13 cellular contexts compared by ENCODE assay signal in the genomic region with DNA sequence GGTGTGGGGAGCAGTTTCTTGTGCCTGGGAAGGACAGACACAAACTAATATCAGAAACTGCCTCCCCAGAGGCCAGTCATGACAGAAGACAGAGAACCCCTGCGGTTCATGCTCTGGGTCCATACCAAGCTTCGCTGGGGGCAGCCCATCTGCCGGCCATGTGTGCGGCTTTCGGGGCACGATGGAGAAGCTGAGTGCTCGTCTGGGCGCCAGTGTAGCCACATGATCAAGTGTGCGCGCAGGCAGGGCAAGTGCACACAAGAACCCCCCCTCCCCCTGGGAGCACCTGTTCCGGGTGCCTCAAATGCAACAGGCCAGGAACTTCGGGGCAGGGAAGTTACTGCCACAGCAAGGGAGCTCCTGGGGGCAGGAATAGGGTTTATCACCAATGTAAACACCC. TPM values are rescaled to one million over a fixed set of nuclear protein-coding genes. Genes with fewer than 3 reads are reported as not detected.
DNase-seq lines count a peak whose midpoint lies in the region; ATAC-seq, FAIRE-seq and TF ChIP-seq lines count a peak whose summit lies in the region.
"Had no signal": no experiment of that assay in that cellular context is flagged by ENCODE, and none has a peak within 500 bp of the region (broad histone marks: within the 10 kb centered on the region; RNA-seq: fewer than 3 reads in every experiment).

No MANE protein-coding gene starts in this region.

- intact Hi-C loops in psoas muscle (cut with DNase I) (loop anchor here (2.0 to 10.0 kb wide), 3 partner anchors 408 to 665 kb away; no protein-coding TSS in a partner anchor), HepG2 (cut with micrococcal nuclease; ENCODE audit: unreplicated experiment) (loop anchor here (5.0 kb wide), 1 partner anchor 42 kb away; no protein-coding TSS in a partner anchor)

- no peak overlapping the region for H3K4me3 ChIP-seq in endodermal cell (ENCODE audit: low read length)
- H3K4me3 ChIP-seq in psoas muscle = peak overlapping the region; percentile 95
- H3K4me3 ChIP-seq in HepG2 (replicated peaks in 1 of 3; ENCODE audit: insufficient read depth in 1 of 3, low read depth in 2 of 3, low read length in 3 of 3) = no peak overlapping the region
- no peak overlapping the region for H3K4me3 ChIP-seq in H7 (ENCODE audit: insufficient read depth, low read depth, low read length)
- H3K4me3 ChIP-seq in foreskin fibroblast (ENCODE audit: low read depth in 1 of 2, low read length in 2 of 2) = no peak overlapping the region
- H3K4me3 ChIP-seq: ovary had no signal

- peaks cover 28% of the 10 kb centered on the region for H3K4me1 Mint-ChIP-seq in activated T-cell treated with anti-CD3 and anti-CD28 coated beads, Interleukin-2, amount 50 U/mL, for 4 hours (ENCODE audit: low read depth)
- peaks cover 27% of the 10 kb centered on the region for H3K4me1 Mint-ChIP-seq in WTC11
- peaks cover 15% of the 10 kb centered on the region for H3K4me1 Mint-ChIP-seq in endodermal cell

- H3K36me3 Mint-ChIP-seq in activated T-cell treated with anti-CD3 and anti-CD28 coated beads, Interleukin-2, amount 50 U/mL, for 4 hours (ENCODE audit: insufficient read depth) = no peaks in the 10 kb centered on the region
- no peaks in the 10 kb centered on the region; the same call in 1 of the 2 replicates for H3K36me3 Mint-ChIP-seq in WTC11
- H3K36me3 Mint-ChIP-seq in endodermal cell (ENCODE audit: low read depth) = no peaks in the 10 kb centered on the region

- no peak overlapping the region for H2AFZ ChIP-seq in HepG2 (ENCODE audit: low read length)

- H3K4me2 ChIP-seq in HepG2 (ENCODE audit: low read depth, low read length) = no peak overlapping the region

- H3K4me1 ChIP-seq in endodermal cell (ENCODE audit: control insufficient read depth, insufficient read depth, low read length) (peaks cover 5% of the 10 kb centered on the region), psoas muscle (peaks cover 9% of the 10 kb centered on the region), HepG2 (ENCODE audit: insufficient read depth, low read length) (peaks cover 14% of the 10 kb centered on the region)

- no peak for TF ChIP-seq RAD21 in HepG2 (CRISPR knock-in tag; IDR thresholded peaks at IDR 0.05)

- no peaks in the 10 kb centered on the region for H4K20me1 ChIP-seq in HepG2 (ENCODE audit: insufficient read depth, low read length)

- no peak for FAIRE-seq in HepG2 (lab: Jason Lieb, UNC)

- H3K9ac ChIP-seq in endodermal cell (ENCODE audit: extremely low read depth, low read length, poor library complexity, severe bottlenecking) = no peak overlapping the region
- no peak overlapping the region for H3K9ac ChIP-seq in HepG2 (ENCODE audit: insufficient read depth, low read depth, low read length)

- no peaks in the 10 kb centered on the region for H3K36me3 ChIP-seq in endodermal cell (ENCODE audit: control insufficient read depth, insufficient read depth, low read length)
- peaks cover 0 to 31% of the 10 kb centered on the region in 2 donors for H3K36me3 ChIP-seq in psoas muscle (ENCODE audit: insufficient read depth in 1 of 2, low read depth in 1 of 2)
- H3K36me3 ChIP-seq in HepG2 (replicated peaks in 1 of 2; ENCODE audit: control insufficient read depth in 1 of 2, insufficient read depth in 2 of 2, low read length in 2 of 2) = no peaks in the 10 kb centered on the region
- no peaks in the 10 kb centered on the region for H3K36me3 ChIP-seq in H7 (replicated peaks; ENCODE audit: control insufficient read depth, insufficient read depth, low read length)
- H3K36me3 ChIP-seq: esophagus squamous epithelium, ovary had no signal

- no peak overlapping the region for H3K27ac ChIP-seq in endodermal cell (ENCODE audit: low read depth, low read length)
- no peak overlapping the region for H3K27ac ChIP-seq in psoas muscle
- no peak overlapping the region for H3K27ac ChIP-seq in HepG2 (ENCODE audit: extremely low read length, insufficient read depth, low read length)
- H3K27ac ChIP-seq: ovary had no signal

- 83 to 90% methylated on average over 2 to 12 of the region's 12 CpGs for WGBS in endodermal cell (ENCODE audit: insufficient coverage in 1 of 2, insufficient read length in 1 of 2), 2 experiments
- whole genome bisulfite sequencing in psoas muscle, 3 donors = 78 to 90% (median 79%) methylated on average over 12 of the region's 12 CpGs
- WGBS in HepG2 (ENCODE audit: low lambda C conversion rate) = 89% methylated on average over 7 of the region's 12 CpGs

- ATAC-seq in activated T-cell treated with anti-CD3 and anti-CD28 coated beads, Interleukin-2, amount 50 U/mL, for 4 hours = no peak
- ATAC-seq in WTC11 (no peak), psoas muscle (peak in 1 of 4 donors; percentile 9), HepG2 (no peak)

- CTCF ChIA-PET in WTC11 (lab: Charles Lee) = interaction anchor here (0.7 to 8.6 kb wide), 7 partner anchors 9 to 410 kb away, joined by 4 to 110 read pairs (median 7); no protein-coding TSS in a partner anchor
- CTCF ChIA-PET in HepG2 (lab: Yijun Ruan, JAX; ENCODE audit: low intra/inter-chr PET ratio, low total read pairs) = no interaction called here

- no peaks in the 10 kb centered on the region for H3K79me2 ChIP-seq in HepG2 (ENCODE audit: insufficient read depth, low read length)

- peaks cover 56% of the 10 kb centered on the region for H3K27me3 ChIP-seq in endodermal cell (ENCODE audit: control insufficient read depth, insufficient read depth, low read length, poor library complexity, severe bottlenecking)
- no peaks in the 10 kb centered on the region for H3K27me3 ChIP-seq in psoas muscle (ENCODE audit: insufficient read depth in 3 of 3, low read length in 2 of 3)
- peaks cover 2 to 31% of the 10 kb centered on the region in 2 experiments for H3K27me3 ChIP-seq in HepG2 (ENCODE audit: control insufficient read depth in 1 of 2, insufficient read depth in 2 of 2, low read length in 2 of 2)
- peaks cover 34% of the 10 kb centered on the region for H3K27me3 ChIP-seq in H7 (ENCODE audit: control insufficient read depth, insufficient read depth, low read length)
- H3K27me3 ChIP-seq: ovary had no signal

- H3K4me3 Mint-ChIP-seq in activated T-cell treated with anti-CD3 and anti-CD28 coated beads, Interleukin-2, amount 50 U/mL, for 4 hours = peak overlapping the region; percentile 69
- H3K4me3 Mint-ChIP-seq in WTC11 (peak overlapping the region; percentile 54), endodermal cell (peak overlapping the region; percentile 45)

- TF ChIP-seq EP300 in HepG2 (IDR thresholded peaks at IDR 0.05; ENCODE audit: low read depth in 2 of 2, low read length in 2 of 2) (no peak), HepG2 (CRISPR knock-in tag; IDR thresholded peaks at IDR 0.05; ENCODE audit: borderline replicate concordance) (no peak)

- POLR2A ChIA-PET in WTC11 (lab: Charles Lee) (no interaction called here), HepG2 (lab: Yijun Ruan, JAX) (no interaction called here)

- in situ Hi-C loops in HepG2 (cut with HindIII; ENCODE audit: extremely low pct_ligation_motif_present, low pct_unique_long_range_greater_than_20kb) = loop anchor here (10.0 to 25.0 kb wide), 3 partner anchors 45 to 1078 kb away; partner anchors contain the start of gene LRRC28

- no peak overlapping the region for H3K27ac Mint-ChIP-seq in WTC11
- H3K27ac Mint-ChIP-seq in endodermal cell = no peak overlapping the region

- no peak for DNase-seq in activated T-cell treated with anti-CD3 and anti-CD28 coated beads, Interleukin-2, amount 50 U/mL, for 4 hours
- DNase-seq in activated T-cell treated with anti-CD3 and anti-CD28 coated beads for 4 hours = no peak
- no peak for DNase-seq in WTC11 (ENCODE audit: low spot score)
- no peak for DNase-seq in endodermal cell
- no peak for DNase-seq in psoas muscle
- no peak for DNase-seq in HepG2 (ENCODE audit: low spot score)
- no peak for DNase-seq in H7
- no peak for DNase-seq in foreskin fibroblast
- DNase-seq: ACHN, esophagus squamous epithelium, midbrain, NCI-H82 had no signal

- no TSS peak for BruUV-seq in HepG2 (replicated peaks; lab: Mats Ljungman, UMichigan)

- H3K9me3 Mint-ChIP-seq in activated T-cell treated with anti-CD3 and anti-CD28 coated beads, Interleukin-2, amount 50 U/mL, for 4 hours = no peaks in the 10 kb centered on the region
- H3K9me3 Mint-ChIP-seq in WTC11 = no peaks in the 10 kb centered on the region
- H3K9me3 Mint-ChIP-seq in endodermal cell = no peaks in the 10 kb centered on the region

- H3K9me3 ChIP-seq in endodermal cell (ENCODE audit: control insufficient read depth, low read length) (no peaks in the 10 kb centered on the region), psoas muscle (no peaks in the 10 kb centered on the region), HepG2 (ENCODE audit: low read length) (no peaks in the 10 kb centered on the region)
- H3K9me3 ChIP-seq: esophagus squamous epithelium, ovary had no signal

- TF ChIP-seq CTCF in WTC11 (IDR thresholded peaks at IDR 0.05) (no peak), endodermal cell (conservative IDR thresholded peaks at IDR 0.05) (no peak), psoas muscle (IDR thresholded peaks at IDR 0.05) (no peak), HepG2 (CRISPR knock-in tag; IDR thresholded peaks at IDR 0.05) (no peak), foreskin fibroblast (IDR thresholded peaks at IDR 0.05; ENCODE audit: low read depth, low read length) (no peak)

- H3K27me3 Mint-ChIP-seq in activated T-cell treated with anti-CD3 and anti-CD28 coated beads, Interleukin-2, amount 50 U/mL, for 4 hours (ENCODE audit: low read depth) = no peaks in the 10 kb centered on the region
- peaks cover 52% of the 10 kb centered on the region for H3K27me3 Mint-ChIP-seq in WTC11 (ENCODE audit: low read depth)
- peaks cover 73% of the 10 kb centered on the region for H3K27me3 Mint-ChIP-seq in endodermal cell (ENCODE audit: insufficient read depth)

- TF ChIP-seq POLR2A in HepG2 (IDR thresholded peaks at IDR 0.05; ENCODE audit: insufficient read depth in 1 of 2, low read depth in 2 of 2, low read length in 2 of 2) = no peak

RNA-seq across cellular contexts. Expression of gene ADAMTS17, which starts 1.8 kb away (rescaled TPM):
- 1 to 10 TPM; 2.6 to 3.9 (median 3.2) TPM for total RNA-seq in activated T-cell treated with anti-CD3 and anti-CD28 coated beads, Interleukin-2, amount 50 U/mL, for 4 hours
- total RNA-seq in WTC11 (2021) (1.8 to 2.8 TPM (median 2.2 TPM) in 3 replicates), endodermal cell (1 to 10 TPM in 1 of 2 donors, under 1 TPM in 1; 0.82 to 2.3 TPM), psoas muscle (10 to 100 TPM in 3 of 4 donors, 1 to 10 TPM in 1; 4.4 to 93.0 (median 17.7) TPM), HepG2 (2016; rRNA removed; fragmentation: Illumina TruSeq; extraction: Trizol) (0.02 and 0.36 TPM in 2 replicates)
- 0.71 TPM for polyA plus RNA-seq in endodermal cell (2013, experiment 1 of 2)
- polyA plus RNA-seq in endodermal cell (2013, experiment 2 of 2) = 0.37 TPM
- polyA plus RNA-seq in psoas muscle (1 to 10 TPM; 5.7 to 7.2 (median 6.8) TPM), HepG2 (2011; rRNA removed) (0.04 and 0.09 TPM in 2 replicates)
- total RNA-seq in HepG2 (2016; cell fraction: cytosol; rRNA removed; fragmentation: Illumina TruSeq; extraction: Trizol; ENCODE audit: low read depth) = not detected in 2 replicates
- 0.12 TPM in 1 of 2 replicates, not detected in the other for total RNA-seq in HepG2 (2016; cell fraction: insoluble cytoplasmic fraction; rRNA removed; fragmentation: Illumina TruSeq; extraction: Trizol)
- total RNA-seq in HepG2 (2016; cell fraction: membrane; rRNA removed; fragmentation: Illumina TruSeq; extraction: Trizol) = 0.10 and 0.37 TPM in 2 replicates
- not detected in 2 replicates for total RNA-seq in HepG2 (2016; cell fraction: nucleus; rRNA removed; fragmentation: Illumina TruSeq; extraction: Trizol)
- 0.03 and 0.04 TPM in 2 replicates for polyA plus RNA-seq in HepG2 (2011; cell fraction: cytosol; rRNA removed)
- polyA plus RNA-seq in HepG2 (2011; cell fraction: nucleus; rRNA removed) = 0.07 and 0.10 TPM in 2 replicates
- 0.05 and 0.13 TPM in 2 replicates for polyA plus RNA-seq in HepG2 (2012)
- not detected in 2 replicates for polyA plus RNA-seq in HepG2 (2016; cell fraction: cytosol; fragmentation: Illumina TruSeq; extraction: Trizol; ENCODE audit: low read depth)
- 0.04 and 0.19 TPM in 2 replicates for polyA plus RNA-seq in HepG2 (2016; cell fraction: insoluble cytoplasmic fraction; fragmentation: Illumina TruSeq; extraction: Trizol; ENCODE audit: low read depth)
- polyA plus RNA-seq in HepG2 (2016; cell fraction: membrane; fragmentation: Illumina TruSeq; extraction: Trizol; ENCODE audit: low read depth) = 0.02 TPM in 1 of 2 replicates, not detected in the other
- not detected in 2 replicates for polyA plus RNA-seq in HepG2 (2016; cell fraction: nucleus; fragmentation: Illumina TruSeq; extraction: Trizol; ENCODE audit: insufficient read depth, low read depth)
- 0.34 TPM in 1 of 2 replicates, not detected in the other for polyA minus RNA-seq in HepG2 (2011; rRNA and poly(A)+ RNA removed; ENCODE audit: low replicate concordance)
- not detected in 2 replicates for polyA minus RNA-seq in HepG2 (2011; cell fraction: cytosol; rRNA and poly(A)+ RNA removed)
- polyA minus RNA-seq in HepG2 (2011; cell fraction: nucleus; rRNA and poly(A)+ RNA removed) = not detected in 2 replicates
- total RNA-seq in H7 (2014; rRNA removed; shearing (Covaris generic)) = 0.55 and 2.3 TPM in 2 replicates
